ENCODE assay signal across 1 cellular context in the genomic region with DNA sequence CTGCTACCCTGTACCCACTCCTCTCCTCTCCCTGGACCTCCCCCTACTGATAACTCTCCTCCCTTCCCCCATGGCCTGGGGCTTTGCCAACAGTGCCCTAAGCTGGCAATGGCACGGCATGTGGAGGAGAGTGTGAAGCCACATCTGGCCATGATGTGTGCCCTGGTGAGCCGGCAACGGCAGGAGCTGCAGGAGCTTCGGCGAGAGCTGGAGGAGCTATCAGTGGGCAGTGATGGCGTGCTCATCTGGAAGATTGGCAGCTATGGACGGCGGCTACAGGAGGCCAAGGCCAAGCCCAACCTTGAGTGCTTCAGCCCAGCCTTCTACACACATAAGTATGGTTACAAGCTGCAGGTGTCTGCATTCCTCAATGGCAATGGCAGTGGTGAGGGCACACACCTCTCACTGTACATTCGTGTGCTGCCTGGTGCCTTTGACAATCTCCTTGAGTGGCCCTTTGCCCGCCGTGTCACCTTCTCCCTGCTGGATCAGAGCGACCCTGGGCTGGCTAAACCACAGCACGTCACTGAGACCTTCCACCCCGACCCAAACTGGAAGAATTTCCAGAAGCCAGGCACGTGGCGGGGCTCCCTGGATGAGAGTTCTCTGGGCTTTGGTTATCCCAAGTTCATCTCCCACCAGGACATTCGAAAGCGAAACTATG.
TF ChIP-seq lines count a peak whose summit lies in the region.

No MANE protein-coding gene starts in this region.

TF ChIP-seq in HEK293, 187 proteins besides CTCF, POLR2A, EP300 and RAD21:
- TF ChIP-seq ZNF747 (tag by site-specific recombination; IDR thresholded peaks at IDR 0.05) = no peak
- TF ChIP-seq, protein P1, sequence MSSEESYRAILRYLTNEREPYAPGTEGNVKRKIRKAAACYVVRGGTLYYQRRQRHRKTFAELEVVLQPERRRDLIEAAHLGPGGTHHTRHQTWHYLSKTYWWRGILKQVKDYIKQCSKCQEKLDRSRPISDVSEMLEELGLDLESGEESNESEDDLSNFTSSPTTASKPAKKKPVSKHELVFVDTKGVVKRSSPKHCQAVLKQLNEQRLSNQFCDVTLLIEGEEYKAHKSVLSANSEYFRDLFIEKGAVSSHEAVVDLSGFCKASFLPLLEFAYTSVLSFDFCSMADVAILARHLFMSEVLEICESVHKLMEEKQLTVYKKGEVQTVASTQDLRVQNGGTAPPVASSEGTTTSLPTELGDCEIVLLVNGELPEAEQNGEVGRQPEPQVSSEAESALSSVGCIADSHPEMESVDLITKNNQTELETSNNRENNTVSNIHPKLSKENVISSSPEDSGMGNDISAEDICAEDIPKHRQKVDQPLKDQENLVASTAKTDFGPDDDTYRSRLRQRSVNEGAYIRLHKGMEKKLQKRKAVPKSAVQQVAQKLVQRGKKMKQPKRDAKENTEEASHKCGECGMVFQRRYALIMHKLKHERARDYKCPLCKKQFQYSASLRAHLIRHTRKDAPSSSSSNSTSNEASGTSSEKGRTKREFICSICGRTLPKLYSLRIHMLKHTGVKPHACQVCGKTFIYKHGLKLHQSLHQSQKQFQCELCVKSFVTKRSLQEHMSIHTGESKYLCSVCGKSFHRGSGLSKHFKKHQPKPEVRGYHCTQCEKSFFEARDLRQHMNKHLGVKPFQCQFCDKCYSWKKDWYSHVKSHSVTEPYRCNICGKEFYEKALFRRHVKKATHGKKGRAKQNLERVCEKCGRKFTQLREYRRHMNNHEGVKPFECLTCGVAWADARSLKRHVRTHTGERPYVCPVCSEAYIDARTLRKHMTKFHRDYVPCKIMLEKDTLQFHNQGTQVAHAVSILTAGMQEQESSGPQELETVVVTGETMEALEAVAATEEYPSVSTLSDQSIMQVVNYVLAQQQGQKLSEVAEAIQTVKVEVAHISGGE (tag by site-specific recombination; conservative IDR thresholded peaks at IDR 0.05; ENCODE audit: low read depth) = no peak
- no peak for TF ChIP-seq ZNF16 (tag by site-specific recombination; IDR thresholded peaks at IDR 0.05; ENCODE audit: low read depth)
- no peak for TF ChIP-seq YY2 (tag by site-specific recombination; IDR thresholded peaks at IDR 0.05)
- TF ChIP-seq, protein P2, sequence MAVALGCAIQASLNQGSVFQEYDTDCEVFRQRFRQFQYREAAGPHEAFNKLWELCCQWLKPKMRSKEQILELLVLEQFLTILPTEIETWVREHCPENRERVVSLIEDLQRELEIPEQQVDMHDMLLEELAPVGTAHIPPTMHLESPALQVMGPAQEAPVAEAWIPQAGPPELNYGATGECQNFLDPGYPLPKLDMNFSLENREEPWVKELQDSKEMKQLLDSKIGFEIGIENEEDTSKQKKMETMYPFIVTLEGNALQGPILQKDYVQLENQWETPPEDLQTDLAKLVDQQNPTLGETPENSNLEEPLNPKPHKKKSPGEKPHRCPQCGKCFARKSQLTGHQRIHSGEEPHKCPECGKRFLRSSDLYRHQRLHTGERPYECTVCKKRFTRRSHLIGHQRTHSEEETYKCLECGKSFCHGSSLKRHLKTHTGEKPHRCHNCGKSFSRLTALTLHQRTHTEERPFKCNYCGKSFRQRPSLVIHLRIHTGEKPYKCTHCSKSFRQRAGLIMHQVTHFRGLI (tag by site-specific recombination; IDR thresholded peaks at IDR 0.05) = peak; percentile 97
- TF ChIP-seq HOXC10 (CRISPR knock-in tag; IDR thresholded peaks at IDR 0.05) = no peak
- no peak for TF ChIP-seq ZNF223 (tag by site-specific recombination; IDR thresholded peaks at IDR 0.05)
- TF ChIP-seq IKZF3 (tag by site-specific recombination; IDR thresholded peaks at IDR 0.05) = peak; percentile 12; the same call in 1 of the 2 replicates
- TF ChIP-seq GLI2 (tag by site-specific recombination; IDR thresholded peaks at IDR 0.05; ENCODE audit: borderline replicate concordance, low read depth) = no peak
- no peak for TF ChIP-seq HOXA7 (CRISPR knock-in tag; IDR thresholded peaks at IDR 0.05; ENCODE audit: borderline replicate concordance)
- TF ChIP-seq ZNF169 (tag by site-specific recombination; IDR thresholded peaks at IDR 0.05) = no peak
- TF ChIP-seq, protein P3, sequence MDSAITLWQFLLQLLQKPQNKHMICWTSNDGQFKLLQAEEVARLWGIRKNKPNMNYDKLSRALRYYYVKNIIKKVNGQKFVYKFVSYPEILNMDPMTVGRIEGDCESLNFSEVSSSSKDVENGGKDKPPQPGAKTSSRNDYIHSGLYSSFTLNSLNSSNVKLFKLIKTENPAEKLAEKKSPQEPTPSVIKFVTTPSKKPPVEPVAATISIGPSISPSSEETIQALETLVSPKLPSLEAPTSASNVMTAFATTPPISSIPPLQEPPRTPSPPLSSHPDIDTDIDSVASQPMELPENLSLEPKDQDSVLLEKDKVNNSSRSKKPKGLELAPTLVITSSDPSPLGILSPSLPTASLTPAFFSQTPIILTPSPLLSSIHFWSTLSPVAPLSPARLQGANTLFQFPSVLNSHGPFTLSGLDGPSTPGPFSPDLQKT (IDR thresholded peaks at IDR 0.05; ENCODE audit: borderline replicate concordance, low read depth, low read length) = no peak
- TF ChIP-seq, protein P4, sequence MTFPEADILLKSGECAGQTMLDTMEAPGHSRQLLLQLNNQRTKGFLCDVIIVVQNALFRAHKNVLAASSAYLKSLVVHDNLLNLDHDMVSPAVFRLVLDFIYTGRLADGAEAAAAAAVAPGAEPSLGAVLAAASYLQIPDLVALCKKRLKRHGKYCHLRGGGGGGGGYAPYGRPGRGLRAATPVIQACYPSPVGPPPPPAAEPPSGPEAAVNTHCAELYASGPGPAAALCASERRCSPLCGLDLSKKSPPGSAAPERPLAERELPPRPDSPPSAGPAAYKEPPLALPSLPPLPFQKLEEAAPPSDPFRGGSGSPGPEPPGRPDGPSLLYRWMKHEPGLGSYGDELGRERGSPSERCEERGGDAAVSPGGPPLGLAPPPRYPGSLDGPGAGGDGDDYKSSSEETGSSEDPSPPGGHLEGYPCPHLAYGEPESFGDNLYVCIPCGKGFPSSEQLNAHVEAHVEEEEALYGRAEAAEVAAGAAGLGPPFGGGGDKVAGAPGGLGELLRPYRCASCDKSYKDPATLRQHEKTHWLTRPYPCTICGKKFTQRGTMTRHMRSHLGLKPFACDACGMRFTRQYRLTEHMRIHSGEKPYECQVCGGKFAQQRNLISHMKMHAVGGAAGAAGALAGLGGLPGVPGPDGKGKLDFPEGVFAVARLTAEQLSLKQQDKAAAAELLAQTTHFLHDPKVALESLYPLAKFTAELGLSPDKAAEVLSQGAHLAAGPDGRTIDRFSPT (tag by site-specific recombination; IDR thresholded peaks at IDR 0.05) = peak; percentile 82; the same call in 1 of the 2 replicates
- TF ChIP-seq ZNF654 (tag by site-specific recombination; IDR thresholded peaks at IDR 0.05; ENCODE audit: low read depth) = no peak
